14 cellular contexts compared by ENCODE assay signal in the genomic region with DNA sequence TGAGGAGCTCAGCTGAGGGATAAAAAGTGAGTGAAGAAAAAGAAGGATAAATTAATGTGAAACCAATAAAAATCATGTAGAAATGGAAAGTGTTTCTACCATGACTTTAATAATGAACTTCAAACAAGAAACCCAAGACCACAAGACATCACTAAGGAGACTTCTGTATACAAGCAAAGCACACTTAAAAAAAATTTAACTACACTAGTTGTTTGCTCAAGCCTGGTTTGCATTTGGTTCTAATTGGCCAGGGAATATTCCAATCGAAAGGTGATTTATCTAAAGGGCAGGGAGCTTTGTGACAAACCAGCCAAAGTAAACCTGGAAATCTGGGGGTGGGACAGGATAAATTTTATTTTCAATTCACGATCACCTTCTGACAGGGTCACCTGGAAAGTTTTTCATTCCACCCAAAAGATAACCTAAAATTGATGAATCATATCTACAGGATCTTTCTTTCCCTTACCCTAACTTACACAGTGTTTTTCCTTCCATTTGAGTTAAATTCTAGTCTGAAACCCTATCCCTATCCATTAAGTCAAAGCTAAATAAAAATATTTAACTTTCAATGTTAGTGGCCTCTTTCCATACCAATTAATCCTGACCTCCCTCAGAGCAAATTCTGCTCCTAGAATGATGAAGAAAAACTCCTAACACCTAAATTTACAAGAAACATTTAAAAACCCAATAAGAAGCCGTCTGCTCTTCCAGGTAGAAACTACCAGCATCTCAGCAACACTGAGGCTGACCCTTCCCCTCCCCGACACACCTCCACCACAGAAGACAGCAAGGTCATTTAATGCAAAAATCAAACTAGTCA. TPM values are rescaled to one million over a fixed set of nuclear protein-coding genes. Genes with fewer than 3 reads are reported as not detected.
DNase-seq lines count a peak whose midpoint lies in the region; ATAC-seq, FAIRE-seq and TF ChIP-seq lines count a peak whose summit lies in the region.
"Had no signal": no experiment of that assay in that cellular context is flagged by ENCODE, and none has a peak within 500 bp of the region (broad histone marks: within the 10 kb centered on the region; RNA-seq: fewer than 3 reads in every experiment).

No MANE protein-coding gene starts in this region.

- no peaks in the 10 kb centered on the region for H3K9me3 ChIP-seq in kidney (ENCODE audit: control insufficient read depth in 1 of 2, low read length in 2 of 2)
- H3K9me3 ChIP-seq in transverse colon: no peaks in the 10 kb centered on the region
- H3K9me3 ChIP-seq: spleen had no signal

- no peak for FAIRE-seq in kidney (lab: Jason Lieb, UNC)

- no peaks in the 10 kb centered on the region for H3K9me3 Mint-ChIP-seq in activated naive CD8-positive, alpha-beta T cell (ENCODE audit: low read depth)
- no peaks in the 10 kb centered on the region for H3K9me3 Mint-ChIP-seq in activated naive CD8-positive, alpha-beta T cell treated with anti-CD3 and anti-CD28 coated beads for 36 hours
- H3K9me3 Mint-ChIP-seq in activated T-helper 17 cell treated with anti-CD3 and anti-CD28 coated beads, Interleukin-2, amount 50 U/mL, for 72 hours: no peaks in the 10 kb centered on the region
- H3K9me3 Mint-ChIP-seq: stimulated activated naive B cell treated with anti-CD40 and anti-IgM and Interleukin-4, amounts not matched to agents 10 μg/mL and 1 μg/mL and 100 μg/mL, for 72 hours had no signal

- H3K27ac ChIP-seq in kidney (ENCODE audit: low read depth in 2 of 2, low read length in 2 of 2) (no peak overlapping the region), transverse colon (peak overlapping the region; percentile 78 to 93 (median 86))
- H3K27ac ChIP-seq: BLaER1 treated with 17β-estradiol and CSF1 and Interleukin-3, amounts not matched to agents 10 nM and 100 nM had no signal

- H3K4me3 Mint-ChIP-seq in activated naive CD8-positive, alpha-beta T cell: peak overlapping the region; percentile 40
- no peak overlapping the region for H3K4me3 Mint-ChIP-seq in activated naive CD8-positive, alpha-beta T cell treated with anti-CD3 and anti-CD28 coated beads for 36 hours
- peak overlapping the region; percentile 68 for H3K4me3 Mint-ChIP-seq in activated T-helper 17 cell treated with anti-CD3 and anti-CD28 coated beads, Interleukin-2, amount 50 U/mL, for 72 hours

- no peak for TF ChIP-seq CTCF in kidney (IDR thresholded peaks at IDR 0.05; ENCODE audit: borderline replicate concordance, extremely low read depth, insufficient read depth)
- TF ChIP-seq CTCF in transverse colon (IDR thresholded peaks at IDR 0.05): no peak

- H3K27me3 Mint-ChIP-seq in activated naive CD8-positive, alpha-beta T cell: peaks cover 27% of the 10 kb centered on the region
- peaks cover 64% of the 10 kb centered on the region for H3K27me3 Mint-ChIP-seq in activated naive CD8-positive, alpha-beta T cell treated with anti-CD3 and anti-CD28 coated beads for 36 hours
- no peaks in the 10 kb centered on the region for H3K27me3 Mint-ChIP-seq in activated T-helper 17 cell treated with anti-CD3 and anti-CD28 coated beads, Interleukin-2, amount 50 U/mL, for 72 hours

- intact Hi-C loops in kidney (cut with DNase I): no loop called here
- intact Hi-C loops in transverse colon (cut with DNase I; ENCODE audit: low total_unique reads): no loop called here

- H3K4me1 ChIP-seq in kidney (ENCODE audit: control insufficient read depth in 1 of 2, insufficient read depth in 1 of 2, low read depth in 1 of 2, low read length in 2 of 2): peaks cover 5 to 12% of the 10 kb centered on the region in 2 donors
- H3K4me1 ChIP-seq in transverse colon: peaks cover 4 to 62% (median 20%) of the 10 kb centered on the region in 4 donors

- in situ Hi-C loops in transverse colon (cut with MboI; ENCODE audit: low pct_ligation_motif_present in 1 of 4, low pct_unique_long_range_greater_than_20kb in 1 of 4, low sequenced_read_pairs in 3 of 4): no loop called here

- no peak overlapping the region for H3K9ac ChIP-seq in kidney (ENCODE audit: low read length in 2 of 2)
- H3K9ac ChIP-seq: BLaER1 treated with 17β-estradiol and CSF1 and Interleukin-3, amounts not matched to agents 10 nM and 100 nM had no signal

- H3K27ac Mint-ChIP-seq in activated naive CD8-positive, alpha-beta T cell: no peak overlapping the region
- H3K27ac Mint-ChIP-seq in activated naive CD8-positive, alpha-beta T cell treated with anti-CD3 and anti-CD28 coated beads for 36 hours: no peak overlapping the region
- peak overlapping the region; percentile 1 for H3K27ac Mint-ChIP-seq in activated T-helper 17 cell treated with anti-CD3 and anti-CD28 coated beads, Interleukin-2, amount 50 U/mL, for 72 hours
- H3K27ac Mint-ChIP-seq: IgD-negative memory B cell; stimulated activated naive B cell treated with anti-CD40 and anti-IgM and Interleukin-4, amounts not matched to agents 10 μg/mL and 1 μg/mL and 100 μg/mL, for 72 hours had no signal

- no peak for TF ChIP-seq EP300 in transverse colon (IDR thresholded peaks at IDR 0.05; ENCODE audit: low read depth)

- TF ChIP-seq POLR2A in transverse colon (IDR thresholded peaks at IDR 0.05): no peak

- ATAC-seq in activated T-helper 17 cell treated with anti-CD3 and anti-CD28 coated beads, Interleukin-2, amount 50 U/mL, for 72 hours (replicated peaks): peak; percentile 27
- no peak for ATAC-seq in HG02588 (IDR thresholded peaks at IDR 0.05; ENCODE audit: unreplicated experiment)
- ATAC-seq: stimulated activated naive B cell treated with anti-CD40 and anti-IgM and Interleukin-4, amounts not matched to agents 10 μg/mL and 1 μg/mL and 100 μg/mL, for 72 hours had no signal

- no peak for DNase-seq in activated naive CD8-positive, alpha-beta T cell treated with anti-CD3 and anti-CD28 coated beads for 36 hours
- DNase-seq in kidney (no peak), transverse colon (no peak), HuH-7 (ENCODE audit: low spot score) (no peak)
- no peak for DNase-seq in stimulated activated CD4-positive, alpha-beta T cell treated with anti-CD3 and anti-CD28 coated beads, Interleukin-15, amount 100 ng/mL, for 24 hours
- DNase-seq: activated T-cell treated with anti-CD3 and anti-CD28 coated beads, Interleukin-2, amount 50 U/mL, for 1 hour; spleen; stimulated activated naive B cell treated with anti-CD40 and anti-IgM and Interleukin-4, amounts not matched to agents 10 μg/mL and 1 μg/mL and 100 μg/mL, for 72 hours; T-helper 9 cell had no signal

- no peaks in the 10 kb centered on the region for H3K27me3 ChIP-seq in transverse colon
- H3K27me3 ChIP-seq: BLaER1 treated with 17β-estradiol and CSF1 and Interleukin-3, amounts not matched to agents 10 nM and 100 nM had no signal

- H3K36me3 ChIP-seq in kidney (ENCODE audit: control insufficient read depth in 1 of 2, insufficient read depth in 2 of 2, low read length in 2 of 2): no peaks in the 10 kb centered on the region
- H3K36me3 ChIP-seq in transverse colon: no peaks in the 10 kb centered on the region
- H3K36me3 ChIP-seq: BLaER1 treated with 17β-estradiol and CSF1 and Interleukin-3, amounts not matched to agents 10 nM and 100 nM; spleen had no signal

- H3K4me1 Mint-ChIP-seq in activated naive CD8-positive, alpha-beta T cell (ENCODE audit: low read depth): peaks cover 31% of the 10 kb centered on the region
- H3K4me1 Mint-ChIP-seq in activated naive CD8-positive, alpha-beta T cell treated with anti-CD3 and anti-CD28 coated beads for 36 hours: peaks cover 3% of the 10 kb centered on the region
- peaks cover 8% of the 10 kb centered on the region for H3K4me1 Mint-ChIP-seq in activated T-helper 17 cell treated with anti-CD3 and anti-CD28 coated beads, Interleukin-2, amount 50 U/mL, for 72 hours

- 51% methylated on average over 4 of the region's 4 CpGs for WGBS in transverse colon (ENCODE audit: low coverage in 1 of 2), 2 donors

- H3K4me3 ChIP-seq in kidney (ENCODE audit: low read length in 2 of 2): peak overlapping the region; percentile 72 to 76
- H3K4me3 ChIP-seq in transverse colon: peak overlapping the region in 3 of 4 donors; percentile 57 to 68 (median 60)
- H3K4me3 ChIP-seq: BLaER1 treated with 17β-estradiol and CSF1 and Interleukin-3, amounts not matched to agents 10 nM and 100 nM had no signal

- no peaks in the 10 kb centered on the region for H3K36me3 Mint-ChIP-seq in activated naive CD8-positive, alpha-beta T cell
- no peaks in the 10 kb centered on the region for H3K36me3 Mint-ChIP-seq in activated naive CD8-positive, alpha-beta T cell treated with anti-CD3 and anti-CD28 coated beads for 36 hours
- H3K36me3 Mint-ChIP-seq in activated T-helper 17 cell treated with anti-CD3 and anti-CD28 coated beads, Interleukin-2, amount 50 U/mL, for 72 hours (ENCODE audit: low read depth): peaks cover 34% of the 10 kb centered on the region
- H3K36me3 Mint-ChIP-seq: IgD-negative memory B cell; stimulated activated naive B cell treated with anti-CD40 and anti-IgM and Interleukin-4, amounts not matched to agents 10 μg/mL and 1 μg/mL and 100 μg/mL, for 72 hours had no signal

RNA-seq across cellular contexts. Expression of gene EGLN3, which starts 2.5 kb away (rescaled TPM):
- 1 to 10 TPM; 1.4 to 1.7 TPM for total RNA-seq in activated naive CD8-positive, alpha-beta T cell treated with anti-CD3 and anti-CD28 coated beads for 36 hours
- total RNA-seq in activated T-helper 17 cell treated with anti-CD3 and anti-CD28 coated beads, Interleukin-2, amount 50 U/mL, for 72 hours: 10 to 100 TPM; 22.7 to 61.4 TPM
- 22.5 TPM for total RNA-seq in kidney
- polyA plus RNA-seq in kidney (ENCODE audit: insufficient read depth, low read depth, low replicate concordance): 19.6 TPM
- total RNA-seq in transverse colon: 100 to 1,000 TPM in 1 of 4 donors, 10 to 100 TPM in 3; 10.7 to 125 (median 45.2) TPM

Comparison
In these comparisons a context has a peak if more than half of its experiments do, and no peak if none do; other contexts are left out.
1. H3K27ac ChIP-seq: peak in transverse colon (4 of 4); none in kidney (0 of 2).